11 cellular contexts compared by ENCODE assay signal in genomic region chr22:37244922-37245722, GRCh38. TPM values are rescaled to one million over a fixed set of nuclear protein-coding genes. Genes with fewer than 3 reads are reported as not detected.
DNase-seq lines count a peak whose midpoint lies in the region; ATAC-seq and TF ChIP-seq lines count a peak whose summit lies in the region.
"Had no signal": no experiment of that assay in that cellular context is flagged by ENCODE, and none has a peak within 500 bp of the region (broad histone marks: within the 10 kb centered on the region; RNA-seq: fewer than 3 reads in every experiment).

No MANE protein-coding gene starts in this region.

- peak overlapping the region; percentile 98 for H3K4me3 Mint-ChIP-seq in activated T-cell treated with anti-CD3 and anti-CD28 coated beads, Interleukin-2, amount 50 U/mL, for 24 hours
- H3K4me3 Mint-ChIP-seq in activated T-helper 2 cell treated with anti-CD3 and anti-CD28 coated beads, Interferon-gamma antibody, Interleukin-2, Interleukin-4, amounts not matched to agents 10 μg/mL and 5 μg/mL and 100 μg/mL, durations not matched to agents 14 hours and 24 hours and 36 hours (ENCODE audit: low read depth), result peak overlapping the region; percentile 96
- peak overlapping the region; percentile 95 to 98 for H3K4me3 Mint-ChIP-seq in stimulated activated naive CD8-positive, alpha-beta T cell treated with anti-CD3 and anti-CD28 coated beads, Interleukin-15, amount 100 ng/mL, for 72 hours
- H3K4me3 Mint-ChIP-seq: neural crest cell had no signal

- ATAC-seq in stimulated activated naive CD8-positive, alpha-beta T cell treated with anti-CD3 and anti-CD28 coated beads, Interleukin-15, amount 100 ng/mL, for 72 hours, result no peak
- ATAC-seq in left colon (no peak), SK-N-SH treated with all-trans-retinoic acid at 6 μM for 48 hours (no peak), GM21717 (IDR thresholded peaks at IDR 0.05; ENCODE audit: unreplicated experiment) (no peak)

- peaks cover 40% of the 10 kb centered on the region for H3K36me3 Mint-ChIP-seq in activated T-cell treated with anti-CD3 and anti-CD28 coated beads, Interleukin-2, amount 50 U/mL, for 24 hours (ENCODE audit: low read depth)
- peaks cover 33% of the 10 kb centered on the region for H3K36me3 Mint-ChIP-seq in activated T-helper 2 cell treated with anti-CD3 and anti-CD28 coated beads, Interferon-gamma antibody, Interleukin-2, Interleukin-4, amounts not matched to agents 10 μg/mL and 5 μg/mL and 100 μg/mL, durations not matched to agents 14 hours and 24 hours and 36 hours (ENCODE audit: low read depth)

- H3K27me3 Mint-ChIP-seq in activated T-cell treated with anti-CD3 and anti-CD28 coated beads, Interleukin-2, amount 50 U/mL, for 24 hours, result no peaks in the 10 kb centered on the region
- no peaks in the 10 kb centered on the region for H3K27me3 Mint-ChIP-seq in activated T-helper 2 cell treated with anti-CD3 and anti-CD28 coated beads, Interferon-gamma antibody, Interleukin-2, Interleukin-4, amounts not matched to agents 10 μg/mL and 5 μg/mL and 100 μg/mL, durations not matched to agents 14 hours and 24 hours and 36 hours (ENCODE audit: low read depth)
- no peaks in the 10 kb centered on the region for H3K27me3 Mint-ChIP-seq in stimulated activated naive CD8-positive, alpha-beta T cell treated with anti-CD3 and anti-CD28 coated beads, Interleukin-15, amount 100 ng/mL, for 72 hours

- peaks cover 19% of the 10 kb centered on the region for H3K36me3 ChIP-seq in KOPT-K1 (ENCODE audit: insufficient read depth, low read length)

- H3K9me3 Mint-ChIP-seq in activated T-cell treated with anti-CD3 and anti-CD28 coated beads, Interleukin-2, amount 50 U/mL, for 24 hours, result no peaks in the 10 kb centered on the region
- no peaks in the 10 kb centered on the region for H3K9me3 Mint-ChIP-seq in activated T-helper 2 cell treated with anti-CD3 and anti-CD28 coated beads, Interferon-gamma antibody, Interleukin-2, Interleukin-4, amounts not matched to agents 10 μg/mL and 5 μg/mL and 100 μg/mL, durations not matched to agents 14 hours and 24 hours and 36 hours
- H3K9me3 Mint-ChIP-seq in stimulated activated naive CD8-positive, alpha-beta T cell treated with anti-CD3 and anti-CD28 coated beads, Interleukin-15, amount 100 ng/mL, for 72 hours, result no peaks in the 10 kb centered on the region
- H3K9me3 Mint-ChIP-seq: neural crest cell had no signal

- peak; percentile 49 for DNase-seq in activated T-cell treated with anti-CD3 and anti-CD28 coated beads, Interleukin-2, amount 50 U/mL, for 24 hours
- no peak for DNase-seq in activated T-cell treated with anti-CD3 and anti-CD28 coated beads, Interleukin-2, amount 50 U/mL, for 1 hour
- DNase-seq in activated T-helper 2 cell treated with anti-CD3 and anti-CD28 coated beads, Interferon-gamma antibody, Interleukin-2, Interleukin-4, amounts not matched to agents 10 μg/mL and 5 μg/mL and 100 μg/mL, durations not matched to agents 14 hours and 24 hours and 36 hours (ENCODE audit: low spot score), result no peak
- DNase-seq in stimulated activated naive CD8-positive, alpha-beta T cell treated with anti-CD3 and anti-CD28 coated beads, Interleukin-15, amount 100 ng/mL, for 72 hours, result no peak
- DNase-seq in left colon, result no peak

- peak overlapping the region; percentile 98 for H3K27ac Mint-ChIP-seq in activated T-cell treated with anti-CD3 and anti-CD28 coated beads, Interleukin-2, amount 50 U/mL, for 24 hours
- H3K27ac Mint-ChIP-seq in activated T-helper 2 cell treated with anti-CD3 and anti-CD28 coated beads, Interferon-gamma antibody, Interleukin-2, Interleukin-4, amounts not matched to agents 10 μg/mL and 5 μg/mL and 100 μg/mL, durations not matched to agents 14 hours and 24 hours and 36 hours, result peak overlapping the region; percentile 94
- peak overlapping the region; percentile 92 to 93 for H3K27ac Mint-ChIP-seq in stimulated activated naive CD8-positive, alpha-beta T cell treated with anti-CD3 and anti-CD28 coated beads, Interleukin-15, amount 100 ng/mL, for 72 hours

- H3K27ac ChIP-seq in KOPT-K1 (ENCODE audit: low read depth, low read length, poor library complexity, severe bottlenecking), result peak overlapping the region; percentile 97

- peaks cover 47% of the 10 kb centered on the region for H3K4me1 Mint-ChIP-seq in activated T-cell treated with anti-CD3 and anti-CD28 coated beads, Interleukin-2, amount 50 U/mL, for 24 hours (ENCODE audit: low read depth)
- H3K4me1 Mint-ChIP-seq in activated T-helper 2 cell treated with anti-CD3 and anti-CD28 coated beads, Interferon-gamma antibody, Interleukin-2, Interleukin-4, amounts not matched to agents 10 μg/mL and 5 μg/mL and 100 μg/mL, durations not matched to agents 14 hours and 24 hours and 36 hours (ENCODE audit: low read depth), result peaks cover 29% of the 10 kb centered on the region
- peaks cover 48% of the 10 kb centered on the region for H3K4me1 Mint-ChIP-seq in stimulated activated naive CD8-positive, alpha-beta T cell treated with anti-CD3 and anti-CD28 coated beads, Interleukin-15, amount 100 ng/mL, for 72 hours

- no peaks in the 10 kb centered on the region for H3K9me3 ChIP-seq in KOPT-K1 (ENCODE audit: insufficient read depth, low read length, poor library complexity, severe bottlenecking)

- intact Hi-C loops in activated T-helper 2 cell treated with anti-CD3 and anti-CD28 coated beads, Interferon-gamma antibody, Interleukin-2, Interleukin-4, amounts not matched to agents 10 μg/mL and 5 μg/mL and 100 μg/mL, durations not matched to agents 14 hours and 24 hours and 36 hours (cut with micrococcal nuclease), result no loop called here
- intact Hi-C loops in left colon (cut with DNase I, micrococcal nuclease), result no loop called here

TF ChIP-seq in SK-N-SH treated with all-trans-retinoic acid at 6 μM for 48 hours, 23 proteins besides CTCF, POLR2A, EP300 and RAD21:
- TF ChIP-seq CSDC2 (CRISPR knock-in tag; IDR thresholded peaks at IDR 0.05) (no peak), ZNF8 (CRISPR knock-in tag; IDR thresholded peaks at IDR 0.05) (no peak), TCF4 (CRISPR knock-in tag; IDR thresholded peaks at IDR 0.05; ENCODE audit: borderline replicate concordance) (no peak), ZFP3 (CRISPR knock-in tag; IDR thresholded peaks at IDR 0.05) (no peak), PPARA (CRISPR knock-in tag; IDR thresholded peaks at IDR 0.05; ENCODE audit: borderline replicate concordance) (no peak), TOX (CRISPR knock-in tag; IDR thresholded peaks at IDR 0.05; ENCODE audit: borderline replicate concordance) (no peak), ZFP30 (CRISPR knock-in tag; IDR thresholded peaks at IDR 0.05) (no peak), RARB (CRISPR knock-in tag; IDR thresholded peaks at IDR 0.05) (no peak), ESRRG (CRISPR knock-in tag; IDR thresholded peaks at IDR 0.05) (no peak)
- TF ChIP-seq, protein P1, sequence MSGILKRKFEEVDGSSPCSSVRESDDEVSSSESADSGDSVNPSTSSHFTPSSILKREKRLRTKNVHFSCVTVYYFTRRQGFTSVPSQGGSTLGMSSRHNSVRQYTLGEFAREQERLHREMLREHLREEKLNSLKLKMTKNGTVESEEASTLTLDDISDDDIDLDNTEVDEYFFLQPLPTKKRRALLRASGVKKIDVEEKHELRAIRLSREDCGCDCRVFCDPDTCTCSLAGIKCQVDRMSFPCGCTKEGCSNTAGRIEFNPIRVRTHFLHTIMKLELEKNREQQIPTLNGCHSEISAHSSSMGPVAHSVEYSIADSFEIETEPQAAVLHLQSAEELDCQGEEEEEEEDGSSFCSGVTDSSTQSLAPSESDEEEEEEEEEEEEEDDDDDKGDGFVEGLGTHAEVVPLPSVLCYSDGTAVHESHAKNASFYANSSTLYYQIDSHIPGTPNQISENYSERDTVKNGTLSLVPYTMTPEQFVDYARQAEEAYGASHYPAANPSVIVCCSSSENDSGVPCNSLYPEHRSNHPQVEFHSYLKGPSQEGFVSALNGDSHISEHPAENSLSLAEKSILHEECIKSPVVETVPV (CRISPR knock-in tag; IDR thresholded peaks at IDR 0.05), result no peak
- TF ChIP-seq, protein P2, sequence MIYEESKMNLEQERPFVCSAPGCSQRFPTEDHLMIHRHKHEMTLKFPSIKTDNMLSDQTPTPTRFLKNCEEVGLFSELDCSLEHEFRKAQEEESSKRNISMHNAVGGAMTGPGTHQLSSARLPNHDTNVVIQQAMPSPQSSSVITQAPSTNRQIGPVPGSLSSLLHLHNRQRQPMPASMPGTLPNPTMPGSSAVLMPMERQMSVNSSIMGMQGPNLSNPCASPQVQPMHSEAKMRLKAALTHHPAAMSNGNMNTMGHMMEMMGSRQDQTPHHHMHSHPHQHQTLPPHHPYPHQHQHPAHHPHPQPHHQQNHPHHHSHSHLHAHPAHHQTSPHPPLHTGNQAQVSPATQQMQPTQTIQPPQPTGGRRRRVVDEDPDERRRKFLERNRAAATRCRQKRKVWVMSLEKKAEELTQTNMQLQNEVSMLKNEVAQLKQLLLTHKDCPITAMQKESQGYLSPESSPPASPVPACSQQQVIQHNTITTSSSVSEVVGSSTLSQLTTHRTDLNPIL (CRISPR knock-in tag; IDR thresholded peaks at IDR 0.05; ENCODE audit: low read depth), result no peak

RNA-seq across cellular contexts. Expression of gene RAC2, which starts 1.1 kb away (rescaled TPM):
- total RNA-seq in activated T-helper 2 cell treated with anti-CD3 and anti-CD28 coated beads, Interferon-gamma antibody, Interleukin-2, Interleukin-4, amounts not matched to agents 10 μg/mL and 5 μg/mL and 100 μg/mL, durations not matched to agents 14 hours and 24 hours and 36 hours, result 499 and 506 TPM in 2 replicates
- total RNA-seq in left colon, result 10 to 100 TPM; 20.9 to 22.6 TPM

RNA-seq across cellular contexts. Expression of gene SSTR3, which starts 32.8 kb away (rescaled TPM):
- total RNA-seq in activated T-helper 2 cell treated with anti-CD3 and anti-CD28 coated beads, Interferon-gamma antibody, Interleukin-2, Interleukin-4, amounts not matched to agents 10 μg/mL and 5 μg/mL and 100 μg/mL, durations not matched to agents 14 hours and 24 hours and 36 hours, result 0.64 and 0.75 TPM in 2 replicates
- under 1 TPM in 1 of 2 donors, not detected in 1; 0.17 TPM for total RNA-seq in left colon
- total RNA-seq: fibroblast of lung, H4 had no signal

RNA-seq across cellular contexts. Expression of gene CYTH4, which starts 37.2 kb away (rescaled TPM):
- total RNA-seq in activated T-helper 2 cell treated with anti-CD3 and anti-CD28 coated beads, Interferon-gamma antibody, Interleukin-2, Interleukin-4, amounts not matched to agents 10 μg/mL and 5 μg/mL and 100 μg/mL, durations not matched to agents 14 hours and 24 hours and 36 hours, result 45.9 and 49.8 TPM in 2 replicates
- total RNA-seq in left colon, result 10 to 100 TPM in 1 of 2 donors, 1 to 10 TPM in 1; 2.6 to 10.4 TPM
- total RNA-seq: neural crest cell had no signal

RNA-seq across cellular contexts. Expression of gene C1QTNF6, which starts 57.1 kb away (rescaled TPM):
- 7.5 and 7.7 TPM in 2 replicates for total RNA-seq in activated T-helper 2 cell treated with anti-CD3 and anti-CD28 coated beads, Interferon-gamma antibody, Interleukin-2, Interleukin-4, amounts not matched to agents 10 μg/mL and 5 μg/mL and 100 μg/mL, durations not matched to agents 14 hours and 24 hours and 36 hours
- 10 to 100 TPM in 1 of 2 donors, 1 to 10 TPM in 1; 9.9 to 14.2 TPM for total RNA-seq in left colon

Comparison
In these comparisons a context has a peak if more than half of its experiments do, and no peak if none do; other contexts are left out.
1. RNA of gene RAC2, which starts 1.1 kb away (total RNA-seq): 499 to 506 TPM in activated T-helper 2 cell treated with anti-CD3 and anti-CD28 coated beads, Interferon-gamma antibody, Interleukin-2, Interleukin-4, amounts not matched to agents 10 μg/mL and 5 μg/mL and 100 μg/mL, durations not matched to agents 14 hours and 24 hours and 36 hours; 20.9 to 22.6 TPM in left colon; every median in the first group is over 10 times any median in the second.
2. Peak in every context shown above with its lines, with median percentiles within 50 percentile points of each other: H3K27ac Mint-ChIP-seq and H3K4me3 Mint-ChIP-seq.